In the genomic region with DNA sequence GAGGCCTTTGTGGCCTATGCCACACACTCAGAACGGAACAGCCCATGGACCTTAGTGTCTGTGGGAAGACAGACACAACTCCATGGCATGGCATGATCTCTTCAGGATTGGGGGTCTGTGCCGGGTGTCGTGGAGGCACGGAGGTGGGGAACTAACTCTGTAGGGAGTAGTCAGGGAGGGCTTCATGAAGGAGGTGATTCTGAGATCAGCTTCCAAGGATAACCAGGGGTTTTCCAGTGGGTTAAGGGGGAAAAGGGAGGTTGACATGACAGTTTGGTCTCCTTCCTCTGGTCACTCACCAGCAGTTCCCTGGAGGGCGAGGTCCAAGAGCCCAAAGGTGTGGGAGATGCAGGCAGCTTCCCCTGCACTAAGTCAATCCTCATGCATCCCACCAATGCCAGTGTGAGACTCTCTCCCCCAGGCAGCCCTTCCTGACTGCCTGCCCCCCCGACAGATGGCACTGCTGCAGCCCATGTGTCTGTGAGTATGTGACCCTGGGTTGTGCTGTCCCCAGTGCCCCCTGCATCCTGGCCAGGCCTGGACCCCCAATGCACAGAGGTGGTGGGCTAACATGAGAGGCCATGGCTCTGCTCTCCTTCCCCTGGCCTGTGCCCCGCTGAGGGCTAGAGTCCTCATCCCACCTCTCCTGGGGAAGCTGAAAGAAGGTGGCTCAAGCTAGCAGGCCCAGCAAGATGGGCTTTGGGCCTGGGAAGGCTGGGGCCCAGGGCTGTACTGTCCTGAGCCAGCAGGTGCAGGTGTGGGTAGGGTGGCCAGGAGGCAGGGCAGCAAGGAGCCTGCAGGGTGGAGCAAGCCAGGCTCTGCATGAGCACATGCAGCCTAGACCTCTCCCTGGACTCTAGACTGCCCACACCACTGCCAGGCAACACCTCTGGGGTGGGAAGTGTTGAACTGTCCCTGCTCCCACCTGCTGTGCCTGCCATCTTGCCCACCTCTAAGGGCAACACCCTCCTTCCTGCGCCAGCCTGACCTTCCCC, we compare ENCODE assay signal across 1 cellular context.
TF ChIP-seq lines count a peak whose summit lies in the region.

No MANE protein-coding gene starts in this region.

TF ChIP-seq in HepG2, 621 proteins besides CTCF, POLR2A, EP300 and RAD21 (continued from another document):
- TF ChIP-seq, protein P1, sequence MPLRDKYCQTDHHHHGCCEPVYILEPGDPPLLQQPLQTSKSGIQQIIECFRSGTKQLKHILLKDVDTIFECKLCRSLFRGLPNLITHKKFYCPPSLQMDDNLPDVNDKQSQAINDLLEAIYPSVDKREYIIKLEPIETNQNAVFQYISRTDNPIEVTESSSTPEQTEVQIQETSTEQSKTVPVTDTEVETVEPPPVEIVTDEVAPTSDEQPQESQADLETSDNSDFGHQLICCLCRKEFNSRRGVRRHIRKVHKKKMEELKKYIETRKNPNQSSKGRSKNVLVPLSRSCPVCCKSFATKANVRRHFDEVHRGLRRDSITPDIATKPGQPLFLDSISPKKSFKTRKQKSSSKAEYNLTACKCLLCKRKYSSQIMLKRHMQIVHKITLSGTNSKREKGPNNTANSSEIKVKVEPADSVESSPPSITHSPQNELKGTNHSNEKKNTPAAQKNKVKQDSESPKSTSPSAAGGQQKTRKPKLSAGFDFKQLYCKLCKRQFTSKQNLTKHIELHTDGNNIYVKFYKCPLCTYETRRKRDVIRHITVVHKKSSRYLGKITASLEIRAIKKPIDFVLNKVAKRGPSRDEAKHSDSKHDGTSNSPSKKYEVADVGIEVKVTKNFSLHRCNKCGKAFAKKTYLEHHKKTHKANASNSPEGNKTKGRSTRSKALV (CRISPR knock-in tag; IDR thresholded peaks at IDR 0.05) = no peak
- TF ChIP-seq, protein P2, sequence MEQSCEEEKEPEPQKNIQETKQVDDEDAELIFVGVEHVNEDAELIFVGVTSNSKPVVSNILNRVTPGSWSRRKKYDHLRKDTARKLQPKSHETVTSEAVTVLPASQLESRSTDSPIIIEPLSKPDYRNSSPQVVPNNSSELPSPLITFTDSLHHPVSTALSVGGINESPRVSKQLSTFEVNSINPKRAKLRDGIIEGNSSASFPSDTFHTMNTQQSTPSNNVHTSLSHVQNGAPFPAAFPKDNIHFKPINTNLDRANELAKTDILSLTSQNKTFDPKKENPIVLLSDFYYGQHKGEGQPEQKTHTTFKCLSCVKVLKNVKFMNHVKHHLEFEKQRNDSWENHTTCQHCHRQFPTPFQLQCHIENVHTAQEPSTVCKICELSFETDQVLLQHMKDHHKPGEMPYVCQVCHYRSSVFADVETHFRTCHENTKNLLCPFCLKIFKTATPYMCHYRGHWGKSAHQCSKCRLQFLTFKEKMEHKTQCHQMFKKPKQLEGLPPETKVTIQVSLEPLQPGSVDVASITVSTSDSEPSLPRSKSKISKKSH (CRISPR knock-in tag; IDR thresholded peaks at IDR 0.05; ENCODE audit: borderline replicate concordance) = no peak
- TF ChIP-seq RAD51 (IDR thresholded peaks at IDR 0.05; ENCODE audit: borderline replicate concordance) = no peak
TF ChIP-seq in HepG2: peak in this region for 0.
